ENCODE assay signal across 16 cellular contexts in the genomic region with DNA sequence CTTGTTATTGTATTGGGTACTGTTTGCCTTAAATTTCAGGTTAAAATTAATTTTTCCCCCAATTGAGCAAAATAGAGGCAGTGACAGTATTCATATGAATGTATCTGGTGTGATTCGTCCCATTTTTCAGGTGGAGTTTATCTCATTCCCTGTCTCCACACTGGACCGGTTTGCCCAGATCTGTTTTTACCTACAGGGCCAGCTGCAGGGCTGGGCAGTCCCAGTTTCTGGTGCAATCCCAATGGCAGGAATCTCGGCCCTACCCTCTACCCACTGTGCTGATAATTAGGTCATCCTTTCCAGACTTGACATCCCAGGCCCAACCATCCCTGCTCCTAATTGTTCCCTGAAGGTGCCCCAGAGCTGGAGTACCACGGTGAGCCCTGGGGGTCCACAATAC. TPM values are rescaled to one million over a fixed set of nuclear protein-coding genes. Genes with fewer than 3 reads are reported as not detected.
DNase-seq lines count a peak whose midpoint lies in the region; ATAC-seq, FAIRE-seq and TF ChIP-seq lines count a peak whose summit lies in the region.
"Had no signal": no experiment of that assay in that cellular context is flagged by ENCODE, and none has a peak within 500 bp of the region (broad histone marks: within the 10 kb centered on the region; RNA-seq: fewer than 3 reads in every experiment).

No MANE protein-coding gene starts in this region.

- H3K27ac ChIP-seq in CD8-positive, alpha-beta T cell (ENCODE audit: low read depth, low read length), result no peak overlapping the region
- no peak overlapping the region for H3K27ac ChIP-seq in HEK293 (ENCODE audit: extremely low read depth, low read depth, low read length)
- peak overlapping the region; percentile 32 to 48 (median 41) for H3K27ac ChIP-seq in sigmoid colon

- H3K4me1 ChIP-seq in CD8-positive, alpha-beta T cell (ENCODE audit: insufficient read depth, low read length), result peaks cover 37% of the 10 kb centered on the region
- no peaks in the 10 kb centered on the region for H3K4me1 ChIP-seq in HEK293 (ENCODE audit: control insufficient read depth, insufficient read depth, low read length)
- H3K4me1 ChIP-seq in sigmoid colon, result no peaks in the 10 kb centered on the region

- POLR2A ChIA-PET in CD8-positive, alpha-beta T cell (lab: Charles Lee), result interaction anchor here (1.0 to 1.3 kb wide), 2 partner anchors 10 to 98 kb away, joined by 3 read pairs; no protein-coding TSS in a partner anchor
- POLR2A ChIA-PET in HEK293 (lab: Yijun Ruan, JAX), result no interaction called here

- no peak for ATAC-seq in CD8-positive, alpha-beta T cell
- no peak for ATAC-seq in GM19351 (IDR thresholded peaks at IDR 0.05; ENCODE audit: unreplicated experiment)

- no peaks in the 10 kb centered on the region for H3K9me3 ChIP-seq in CD8-positive, alpha-beta T cell (ENCODE audit: low read length)
- H3K9me3 ChIP-seq in HEK293 (ENCODE audit: control insufficient read depth, insufficient read depth, low read depth, low read length), result no peaks in the 10 kb centered on the region
- no peaks in the 10 kb centered on the region for H3K9me3 ChIP-seq in sigmoid colon

- CTCF ChIA-PET in CD8-positive, alpha-beta T cell (lab: Charles Lee), result interaction anchor here (2.0 to 6.8 kb wide), 2 partner anchors 11 to 19 kb away, joined by 5 to 41 read pairs; no protein-coding TSS in a partner anchor
- CTCF ChIA-PET in HEK293 (lab: Yijun Ruan, JAX), result interaction anchor here (1.2 kb wide), 1 partner anchor 10 kb away, joined by 3 read pairs; no protein-coding TSS in a partner anchor

- peaks cover 46% of the 10 kb centered on the region for H3K4me1 Mint-ChIP-seq in CD8-positive, alpha-beta T cell (ENCODE audit: low read depth)

- H3K4me3 ChIP-seq in CD8-positive, alpha-beta T cell (ENCODE audit: low read depth, low read length), result no peak overlapping the region
- H3K4me3 ChIP-seq in HEK293 (ENCODE audit: low read depth, low read length) (no peak overlapping the region), bronchial epithelial cell (ENCODE audit: low read depth, low read length) (no peak overlapping the region), sigmoid colon (peak overlapping the region in 3 of 4 donors; percentile 4 to 26 (median 20))

- FAIRE-seq in bronchial epithelial cell (lab: Jason Lieb, UNC), result no peak
- FAIRE-seq: TTC549 had no signal

- H3K9me3 Mint-ChIP-seq in CD8-positive, alpha-beta T cell, result no peaks in the 10 kb centered on the region
- H3K9me3 Mint-ChIP-seq: mesothelial cell of epicardium had no signal

- TF ChIP-seq POLR2A in sigmoid colon (IDR thresholded peaks at IDR 0.05), result no peak

- H3K36me3 ChIP-seq in CD8-positive, alpha-beta T cell (ENCODE audit: insufficient read depth, low read length), result no peaks in the 10 kb centered on the region
- H3K36me3 ChIP-seq in HEK293 (ENCODE audit: control insufficient read depth in 2 of 2, insufficient read depth in 1 of 2, low read length in 2 of 2), result no peaks in the 10 kb centered on the region
- H3K36me3 ChIP-seq in bronchial epithelial cell (ENCODE audit: control insufficient read depth, insufficient read depth, low read length), result no peaks in the 10 kb centered on the region
- H3K36me3 ChIP-seq in sigmoid colon, result no peaks in the 10 kb centered on the region

- DNase-seq in CD8-positive, alpha-beta T cell, result no peak
- DNase-seq in bronchial epithelial cell (ENCODE audit: low read depth) (peak; percentile 13), sigmoid colon (no peak), DMS 273 (lab: John Stamatoyannopoulos, UW; ENCODE audit: unreplicated experiment) (no peak), AML-193 (lab: John Stamatoyannopoulos, UW) (no peak), HuH-7.5 (ENCODE audit: low spot score) (no peak)
- DNase-seq: CD4-positive, alpha-beta memory T cell; dorsolateral prefrontal cortex; Kasumi-1; NCI-H1694 treated with DMSO at 0.1 percent for 48 hours; Right ventricle myocardium superior; stimulated activated naive CD4-positive, alpha-beta T cell treated with Interleukin-2 at 50 U/mL for 16 hours had no signal

- no peaks in the 10 kb centered on the region for H3K27me3 Mint-ChIP-seq in CD8-positive, alpha-beta T cell (ENCODE audit: low read depth)
- H3K27me3 Mint-ChIP-seq: CD4-positive, alpha-beta memory T cell had no signal

- no peak for TF ChIP-seq EP300 in sigmoid colon (IDR thresholded peaks at IDR 0.05)

- intact Hi-C loops in CD8-positive, alpha-beta T cell (cut with DNase I, micrococcal nuclease), result no loop called here
- intact Hi-C loops in sigmoid colon (cut with DNase I), result no loop called here

- H3K36me3 Mint-ChIP-seq in CD8-positive, alpha-beta T cell, result no peaks in the 10 kb centered on the region
- H3K36me3 Mint-ChIP-seq: CD4-positive, alpha-beta memory T cell; mesothelial cell of epicardium had no signal

- 89 to 94% methylated on average over 4 of the region's 4 CpGs for WGBS in sigmoid colon, 2 donors

- H3K4me3 Mint-ChIP-seq in CD8-positive, alpha-beta T cell, result peak overlapping the region; percentile 8
- H3K4me3 Mint-ChIP-seq: mesothelial cell of epicardium had no signal

- H3K27me3 ChIP-seq in CD8-positive, alpha-beta T cell (ENCODE audit: insufficient read depth, low read length), result no peaks in the 10 kb centered on the region
- H3K27me3 ChIP-seq in bronchial epithelial cell (ENCODE audit: control insufficient read depth, insufficient read depth, low read length) (peaks cover 1% of the 10 kb centered on the region), sigmoid colon (no peaks in the 10 kb centered on the region)

- TF ChIP-seq CTCF in CD8-positive, alpha-beta T cell (IDR thresholded peaks at IDR 0.05), result no peak
- no peak for TF ChIP-seq CTCF in HEK293 (tag by site-specific recombination; IDR thresholded peaks at IDR 0.05)
- no peak for TF ChIP-seq CTCF in bronchial epithelial cell (IDR thresholded peaks at IDR 0.05; ENCODE audit: insufficient read depth, low read length, severe bottlenecking)
- no peak for TF ChIP-seq CTCF in sigmoid colon (IDR thresholded peaks at IDR 0.05)

- peak overlapping the region; percentile 83 for H3K27ac Mint-ChIP-seq in CD8-positive, alpha-beta T cell

TF ChIP-seq in HEK293, 187 proteins besides CTCF, POLR2A, EP300 and RAD21:
- TF ChIP-seq ZBTB20 (tag by site-specific recombination; IDR thresholded peaks at IDR 0.05) (0 out of 2 replicates have a peak, but pooled peaks have one; percentile 7), EGR2 (tag by site-specific recombination; IDR thresholded peaks at IDR 0.05; ENCODE audit: low read depth) (no peak), ZFP3 (tag by site-specific recombination; IDR thresholded peaks at IDR 0.05; ENCODE audit: low read depth) (no peak)

RNA-seq across cellular contexts. Expression of gene NFE2L3, which starts 49.8 kb away (rescaled TPM):
- under 1 TPM; 0.43 to 0.50 TPM for total RNA-seq in CD8-positive, alpha-beta T cell
- total RNA-seq in bronchial epithelial cell (5.8 and 6.4 TPM in 2 replicates), sigmoid colon (1 to 10 TPM in 3 of 4 donors, under 1 TPM in 1; 0.55 to 2.1 (median 1.7) TPM)
- polyA plus RNA-seq in sigmoid colon, result 10 to 100 TPM in 1 of 3 donors, 1 to 10 TPM in 1, under 1 TPM in 1; 0.60 to 15.0 (median 2.3) TPM

Comparison
In these comparisons a context has a peak if more than half of its experiments do, and no peak if none do; other contexts are left out.
1. H3K27ac ChIP-seq: peak in sigmoid colon (4 of 4); none in CD8-positive, alpha-beta T cell (single experiment) and HEK293 (single experiment).
2. H3K4me3 ChIP-seq: peak in sigmoid colon (3 of 4); none in CD8-positive, alpha-beta T cell (single experiment), HEK293 (single experiment) and bronchial epithelial cell (single experiment).